In genomic region chr5:115193295-115193694, GRCh38 we compare ENCODE assay signal across 22 cellular contexts. TPM values are rescaled to one million over a fixed set of nuclear protein-coding genes. Genes with fewer than 3 reads are reported as not detected.
"Had no signal": no experiment of that assay in that cellular context is flagged by ENCODE, and none has a peak within 500 bp of the region (broad histone marks: within the 10 kb centered on the region; RNA-seq: fewer than 3 reads in every experiment).

No MANE protein-coding gene starts in this region.

- ATAC-seq: naive thymus-derived CD4-positive, alpha-beta T cell; natural killer cell treated with Interleukin-12 subunit alpha and Interleukin-12 subunit beta and Interleukin-15 and Interleukin-18, amount 100 ng/mL, for 72 hours; right cardiac atrium; stimulated activated effector memory CD8-positive, alpha-beta T cell treated with anti-CD3 and anti-CD28 coated beads, Interleukin-12 subunit alpha, Interleukin-12 subunit beta, amount 100 ng/mL, for 72 hours had no signal

- H3K4me1 ChIP-seq: left ventricle myocardium inferior, prostate gland, sigmoid colon, spleen, suprapubic skin, vagina had no signal

- H3K79me2 ChIP-seq: hepatocyte had no signal

- H3K36me3 ChIP-seq: left ventricle myocardium inferior, ovary, prostate gland, sigmoid colon, suprapubic skin, thoracic aorta, tibial artery, vagina had no signal

- H3K27me3 ChIP-seq: hepatocyte, ovary, spleen, tibial artery, vagina had no signal

- H2AFZ ChIP-seq: hepatocyte had no signal

- H3K4me2 ChIP-seq: hepatocyte had no signal

- FAIRE-seq: small intestine had no signal

- H3K27ac ChIP-seq: hepatocyte, left ventricle myocardium inferior, ovary, prostate gland, sigmoid colon, spleen, suprapubic skin, thoracic aorta, tibial artery, vagina had no signal

- H3K4me3 ChIP-seq: hepatocyte, left ventricle myocardium inferior, lung, ovary, prostate gland, sigmoid colon, spleen, suprapubic skin, thoracic aorta, tibial artery, vagina had no signal

- DNase-seq: islet precursor cell; left ventricle myocardium inferior; mesendoderm; naive thymus-derived CD4-positive, alpha-beta T cell; ovary; posterior cingulate gyrus; retina; right cardiac atrium; sigmoid colon; spleen; stimulated activated CD4-positive, alpha-beta T cell treated with anti-CD3 and anti-CD28 coated beads, Interleukin-4, amount 100 ng/mL, for 24 hours; stimulated activated naive CD4-positive, alpha-beta T cell; tibial artery had no signal

- H3K9me3 ChIP-seq: left ventricle myocardium inferior, ovary, prostate gland, sigmoid colon, spleen, suprapubic skin, thoracic aorta, tibial artery, vagina had no signal

RNA-seq across cellular contexts. Expression of gene TRIM36, which starts 23.6 kb away (rescaled TPM):
- polyA plus RNA-seq: naive thymus-derived CD4-positive, alpha-beta T cell had no signal
